ENCODE assay signal across 12 cellular contexts in the genomic region with DNA sequence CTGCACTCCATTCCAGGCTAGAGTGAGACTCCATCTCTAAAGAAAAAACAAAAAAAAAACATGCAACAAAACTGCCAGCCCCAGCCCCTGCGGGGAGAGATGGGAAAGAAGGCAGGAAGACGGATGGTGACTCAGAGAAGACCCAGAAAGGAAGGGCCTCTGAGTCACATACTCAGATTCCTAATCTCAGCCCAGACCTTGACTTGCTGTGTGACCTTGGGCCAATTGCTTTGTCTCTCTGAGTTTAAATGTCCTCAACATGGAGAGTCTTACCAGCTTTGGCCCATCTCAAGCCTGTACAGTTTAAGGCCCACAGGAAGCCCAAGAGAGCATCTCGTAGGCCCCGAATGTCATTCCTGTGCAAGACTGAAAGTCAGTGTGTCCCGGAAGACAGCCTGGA.
DNase-seq lines count a peak whose midpoint lies in the region; ATAC-seq, FAIRE-seq and TF ChIP-seq lines count a peak whose summit lies in the region.
"Had no signal": no experiment of that assay in that cellular context is flagged by ENCODE, and none has a peak within 500 bp of the region (broad histone marks: within the 10 kb centered on the region; RNA-seq: fewer than 3 reads in every experiment).

No MANE protein-coding gene starts in this region.

- no peak for TF ChIP-seq CTCF in A549 (IDR thresholded peaks at IDR 0.05)
- TF ChIP-seq CTCF in fibroblast of pulmonary artery (IDR thresholded peaks at IDR 0.05; ENCODE audit: low read length, missing control alignments), result no peak
- no peak for TF ChIP-seq CTCF in stomach (IDR thresholded peaks at IDR 0.05)

- H3K4me2 ChIP-seq in A549, result peak overlapping the region; percentile 76

- H3K4me3 ChIP-seq in A549, result no peak overlapping the region
- H3K4me3 ChIP-seq in fibroblast of pulmonary artery (replicated peaks; ENCODE audit: low read depth, low read length), result no peak overlapping the region
- H3K4me3 ChIP-seq in stomach, result no peak overlapping the region
- H3K4me3 ChIP-seq: mucosa of descending colon, thoracic aorta had no signal

- TF ChIP-seq POLR2A in A549 (IDR thresholded peaks at IDR 0.05; ENCODE audit: low read length), result no peak
- no peak for TF ChIP-seq POLR2A in stomach (IDR thresholded peaks at IDR 0.05)

- CTCF ChIA-PET in A549 (lab: Yijun Ruan, JAX), result interaction anchor here (1.2 to 1.3 kb wide), 2 partner anchors 18 to 84 kb away, joined by 3 read pairs; no protein-coding TSS in a partner anchor

- TF ChIP-seq RAD21 in A549 (conservative IDR thresholded peaks at IDR 0.05 in 1 of 2, IDR thresholded peaks at IDR 0.05 in 1 of 2), result no peak

- H3K27ac ChIP-seq in A549 (peak overlapping the region; percentile 68 to 85), stomach (no peak overlapping the region)
- H3K27ac ChIP-seq: thoracic aorta had no signal

- ATAC-seq in A549 (peak; percentile 73 to 77), SK-N-SH treated with all-trans-retinoic acid at 6 μM for 48 hours (peak; percentile 79), GM19455 (IDR thresholded peaks at IDR 0.05; ENCODE audit: unreplicated experiment) (no peak), GM18868 (IDR thresholded peaks at IDR 0.05; ENCODE audit: unreplicated experiment) (no peak), HG03571 (IDR thresholded peaks at IDR 0.05; ENCODE audit: unreplicated experiment) (no peak)
- ATAC-seq: mucosa of descending colon had no signal

- no peak for FAIRE-seq in A549 (lab: Jason Lieb, UNC)

- POLR2A ChIA-PET in A549 (lab: Yijun Ruan, JAX), result interaction anchor here (0.6 to 1.0 kb wide), 3 partner anchors 11 to 71 kb away, joined by 3 read pairs; no protein-coding TSS in a partner anchor

- peaks cover 0 to 60% (median 4%) of the 10 kb centered on the region in 3 donors for H3K27me3 ChIP-seq in stomach

- DNase-seq in A549 (ENCODE audit: low read depth in 1 of 2, low spot score in 1 of 2), result peak; percentile 69 to 79
- peak; percentile 74 for DNase-seq in H4 (ENCODE audit: low spot score)
- DNase-seq in fibroblast of pulmonary artery (ENCODE audit: low read depth), result peak; percentile 74
- DNase-seq in stomach, result no peak
- DNase-seq: activated CD4-positive, CD25-positive, alpha-beta regulatory T cell; mucosa of descending colon had no signal

- H3K4me1 ChIP-seq in A549, result peaks cover 36% of the 10 kb centered on the region
- H3K4me1 ChIP-seq in stomach, result no peaks in the 10 kb centered on the region
- H3K4me1 ChIP-seq: Caco-2 had no signal

- no peak for TF ChIP-seq EP300 in A549 (IDR thresholded peaks at IDR 0.05)
- no peak for TF ChIP-seq EP300 in stomach (IDR thresholded peaks at IDR 0.05)

- no peaks in the 10 kb centered on the region for H3K36me3 ChIP-seq in stomach
- H3K36me3 ChIP-seq: thoracic aorta had no signal

- intact Hi-C loops in stomach (cut with DNase I; ENCODE audit: low total_unique reads), result no loop called here

- no peaks in the 10 kb centered on the region for H3K9me3 ChIP-seq in A549
- H3K9me3 ChIP-seq in stomach, result peaks cover 0 to 4% (median 0%) of the 10 kb centered on the region in 4 donors
- H3K9me3 ChIP-seq: Caco-2, mucosa of descending colon, thoracic aorta had no signal

- 39% methylated on average over 5 of the region's 5 CpGs for WGBS in A549 (ENCODE audit: missing lambda C conversion rate)
- 78 to 92% (median 81%) methylated on average over 5 of the region's 5 CpGs for WGBS in stomach, 5 donors

TF ChIP-seq in A549, 52 proteins besides CTCF, POLR2A, EP300 and RAD21 (continues in another document):
- TF ChIP-seq FOSL2 (IDR thresholded peaks at IDR 0.05), result peak; percentile 43; the same call in 1 of the 2 replicates
- TF ChIP-seq FOSL2 (CRISPR knock-in tag; IDR thresholded peaks at IDR 0.05), result peak; percentile 81
- TF ChIP-seq HEYL (CRISPR knock-in tag; IDR thresholded peaks at IDR 0.05), result no peak
- TF ChIP-seq, protein P1, sequence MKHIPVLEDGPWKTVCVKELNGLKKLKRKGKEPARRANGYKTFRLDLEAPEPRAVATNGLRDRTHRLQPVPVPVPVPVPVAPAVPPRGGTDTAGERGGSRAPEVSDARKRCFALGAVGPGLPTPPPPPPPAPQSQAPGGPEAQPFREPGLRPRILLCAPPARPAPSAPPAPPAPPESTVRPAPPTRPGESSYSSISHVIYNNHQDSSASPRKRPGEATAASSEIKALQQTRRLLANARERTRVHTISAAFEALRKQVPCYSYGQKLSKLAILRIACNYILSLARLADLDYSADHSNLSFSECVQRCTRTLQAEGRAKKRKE (CRISPR knock-in tag; IDR thresholded peaks at IDR 0.05; ENCODE audit: low read depth), result no peak
- peak; percentile 93 for TF ChIP-seq ZFP36 (IDR thresholded peaks at IDR 0.05; ENCODE audit: borderline replicate concordance, partially characterized antibody)
- TF ChIP-seq, protein P2, sequence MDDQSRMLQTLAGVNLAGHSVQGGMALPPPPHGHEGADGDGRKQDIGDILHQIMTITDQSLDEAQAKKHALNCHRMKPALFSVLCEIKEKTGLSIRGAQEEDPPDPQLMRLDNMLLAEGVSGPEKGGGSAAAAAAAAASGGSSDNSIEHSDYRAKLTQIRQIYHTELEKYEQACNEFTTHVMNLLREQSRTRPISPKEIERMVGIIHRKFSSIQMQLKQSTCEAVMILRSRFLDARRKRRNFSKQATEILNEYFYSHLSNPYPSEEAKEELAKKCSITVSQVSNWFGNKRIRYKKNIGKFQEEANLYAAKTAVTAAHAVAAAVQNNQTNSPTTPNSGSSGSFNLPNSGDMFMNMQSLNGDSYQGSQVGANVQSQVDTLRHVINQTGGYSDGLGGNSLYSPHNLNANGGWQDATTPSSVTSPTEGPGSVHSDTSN (IDR thresholded peaks at IDR 0.05), result no peak
- TF ChIP-seq GATA3 (IDR thresholded peaks at IDR 0.05; ENCODE audit: borderline replicate concordance), result peak; percentile 16; the same call in 1 of the 2 replicates
- TF ChIP-seq TP53 (CRISPR knock-in tag; IDR thresholded peaks at IDR 0.05), result no peak
- TF ChIP-seq, protein P3, sequence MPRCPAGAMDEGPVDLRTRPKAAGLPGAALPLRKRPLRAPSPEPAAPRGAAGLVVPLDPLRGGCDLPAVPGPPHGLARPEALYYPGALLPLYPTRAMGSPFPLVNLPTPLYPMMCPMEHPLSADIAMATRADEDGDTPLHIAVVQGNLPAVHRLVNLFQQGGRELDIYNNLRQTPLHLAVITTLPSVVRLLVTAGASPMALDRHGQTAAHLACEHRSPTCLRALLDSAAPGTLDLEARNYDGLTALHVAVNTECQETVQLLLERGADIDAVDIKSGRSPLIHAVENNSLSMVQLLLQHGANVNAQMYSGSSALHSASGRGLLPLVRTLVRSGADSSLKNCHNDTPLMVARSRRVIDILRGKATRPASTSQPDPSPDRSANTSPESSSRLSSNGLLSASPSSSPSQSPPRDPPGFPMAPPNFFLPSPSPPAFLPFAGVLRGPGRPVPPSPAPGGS (IDR thresholded peaks at IDR 0.05), result no peak
- TF ChIP-seq JUNB (IDR thresholded peaks at IDR 0.05), result peak; percentile 43; the same call in 1 of the 2 replicates
- peak in 1 of 2 experiments; percentile 50; a peak in 2 of 5 replicates for TF ChIP-seq JUN (IDR thresholded peaks at IDR 0.05)
- no peak for TF ChIP-seq NPAS2 (CRISPR knock-in tag; IDR thresholded peaks at IDR 0.05; ENCODE audit: borderline replicate concordance)
- peak; percentile 58; the same call in 1 of the 2 replicates for TF ChIP-seq ESRRA (IDR thresholded peaks at IDR 0.05; ENCODE audit: borderline replicate concordance, low read length)

TF ChIP-seq in SK-N-SH treated with all-trans-retinoic acid at 6 μM for 48 hours, 23 proteins besides CTCF, POLR2A, EP300 and RAD21:
- TF ChIP-seq CSDC2 (CRISPR knock-in tag; IDR thresholded peaks at IDR 0.05), result no peak

Comparison
In these comparisons a context has a peak if more than half of its experiments do, and no peak if none do; other contexts are left out.
1. ATAC-seq: peak in A549 (2 of 2) and SK-N-SH treated with all-trans-retinoic acid at 6 μM for 48 hours (single experiment); none in GM19455 (single experiment), GM18868 (single experiment) and HG03571 (single experiment).
2. H3K27ac ChIP-seq: peak in A549 (2 of 2); none in stomach (0 of 5).